In genomic region chr19:47035495-47036232, GRCh38 we compare ENCODE assay signal across 8 cellular contexts. TPM values are rescaled to one million over a fixed set of nuclear protein-coding genes. Genes with fewer than 3 reads are reported as not detected.
A peak's percentile ranks its signal among the peaks of the same experiment; 100 is the strongest.
DNase-seq lines count a peak whose midpoint lies in the region; ATAC-seq and TF ChIP-seq lines count a peak whose summit lies in the region.

No MANE protein-coding gene starts in this region.

- peak overlapping the region; percentile 87 for H3K27ac Mint-ChIP-seq in activated T-helper 2 cell treated with anti-CD3 and anti-CD28 coated beads, Interferon-gamma antibody, Interleukin-2, Interleukin-4, amounts not matched to agents 10 μg/mL and 5 μg/mL and 100 μg/mL, durations not matched to agents 14 hours and 24 hours and 36 hours
- peak overlapping the region; percentile 50 to 60 (median 53) for H3K27ac Mint-ChIP-seq in nephron

- TF ChIP-seq CTCF in LNCAP (IDR thresholded peaks at IDR 0.05), result peak; percentile 65
- peak; percentile 82 for TF ChIP-seq CTCF in fibroblast of pulmonary artery (IDR thresholded peaks at IDR 0.05; ENCODE audit: low read length, missing control alignments)
- TF ChIP-seq CTCF in nephron (IDR thresholded peaks at IDR 0.05; ENCODE audit: unreplicated experiment in 3 of 3), result peak; percentile 94 to 99 (median 98)

- peak; percentile 86 for ATAC-seq in GM21723 (IDR thresholded peaks at IDR 0.05; ENCODE audit: unreplicated experiment)
- peak; percentile 92 for ATAC-seq in stimulated activated naive CD8-positive, alpha-beta T cell treated with anti-CD3 and anti-CD28 coated beads, Interleukin-15, Interleukin-2, amounts not matched to agents 100 U/mL and 50 U/mL, for 24 hours

- no peaks in the 10 kb centered on the region for H3K36me3 Mint-ChIP-seq in activated T-helper 2 cell treated with anti-CD3 and anti-CD28 coated beads, Interferon-gamma antibody, Interleukin-2, Interleukin-4, amounts not matched to agents 10 μg/mL and 5 μg/mL and 100 μg/mL, durations not matched to agents 14 hours and 24 hours and 36 hours (ENCODE audit: low read depth)
- no peaks in the 10 kb centered on the region for H3K36me3 Mint-ChIP-seq in nephron (ENCODE audit: low read depth)

- peak overlapping the region; percentile 83 for H3K4me3 Mint-ChIP-seq in activated T-helper 2 cell treated with anti-CD3 and anti-CD28 coated beads, Interferon-gamma antibody, Interleukin-2, Interleukin-4, amounts not matched to agents 10 μg/mL and 5 μg/mL and 100 μg/mL, durations not matched to agents 14 hours and 24 hours and 36 hours (ENCODE audit: low read depth)
- peak overlapping the region; percentile 84 to 94 (median 88) for H3K4me3 Mint-ChIP-seq in nephron

- H3K4me3 ChIP-seq in fibroblast of pulmonary artery (replicated peaks; ENCODE audit: low read depth, low read length), result peak overlapping the region; percentile 56

- peaks cover 21% of the 10 kb centered on the region for H3K4me1 Mint-ChIP-seq in activated T-helper 2 cell treated with anti-CD3 and anti-CD28 coated beads, Interferon-gamma antibody, Interleukin-2, Interleukin-4, amounts not matched to agents 10 μg/mL and 5 μg/mL and 100 μg/mL, durations not matched to agents 14 hours and 24 hours and 36 hours (ENCODE audit: low read depth)
- H3K4me1 Mint-ChIP-seq in nephron, result peaks cover 15% of the 10 kb centered on the region

- H3K9me3 Mint-ChIP-seq in activated T-helper 2 cell treated with anti-CD3 and anti-CD28 coated beads, Interferon-gamma antibody, Interleukin-2, Interleukin-4, amounts not matched to agents 10 μg/mL and 5 μg/mL and 100 μg/mL, durations not matched to agents 14 hours and 24 hours and 36 hours, result no peaks in the 10 kb centered on the region
- H3K9me3 Mint-ChIP-seq in nephron, result no peaks in the 10 kb centered on the region

- H3K27me3 Mint-ChIP-seq in activated T-helper 2 cell treated with anti-CD3 and anti-CD28 coated beads, Interferon-gamma antibody, Interleukin-2, Interleukin-4, amounts not matched to agents 10 μg/mL and 5 μg/mL and 100 μg/mL, durations not matched to agents 14 hours and 24 hours and 36 hours (ENCODE audit: low read depth), result peaks cover 9% of the 10 kb centered on the region
- peaks cover 24% of the 10 kb centered on the region for H3K27me3 Mint-ChIP-seq in nephron (ENCODE audit: low read depth)

- intact Hi-C loops in activated T-helper 2 cell treated with anti-CD3 and anti-CD28 coated beads, Interferon-gamma antibody, Interleukin-2, Interleukin-4, amounts not matched to agents 10 μg/mL and 5 μg/mL and 100 μg/mL, durations not matched to agents 14 hours and 24 hours and 36 hours (cut with micrococcal nuclease), result loop anchor here (1.0 to 5.0 kb wide), 3 partner anchors 13 to 207 kb away; partner anchors contain the start of gene TMEM160

- DNase-seq in DMS153 treated with DMSO at 0.1 percent for 48 hours (lab: John Stamatoyannopoulos, UW; ENCODE audit: unreplicated experiment), result peak; percentile 82
- DNase-seq in RPMI8226, result peak; percentile 82
- DNase-seq in activated T-helper 2 cell treated with anti-CD3 and anti-CD28 coated beads, Interferon-gamma antibody, Interleukin-2, Interleukin-4, amounts not matched to agents 10 μg/mL and 5 μg/mL and 100 μg/mL, durations not matched to agents 14 hours and 24 hours and 36 hours (ENCODE audit: low spot score), result peak; percentile 94
- DNase-seq in fibroblast of pulmonary artery (ENCODE audit: low read depth), result peak; percentile 80
- peak; percentile 98 for DNase-seq in stimulated activated naive CD8-positive, alpha-beta T cell treated with anti-CD3 and anti-CD28 coated beads, Interleukin-15, Interleukin-2, amounts not matched to agents 100 U/mL and 50 U/mL, for 24 hours

RNA-seq across cellular contexts. Expression of gene TMEM160, which starts 12.8 kb away (rescaled TPM):
- total RNA-seq in activated T-helper 2 cell treated with anti-CD3 and anti-CD28 coated beads, Interferon-gamma antibody, Interleukin-2, Interleukin-4, amounts not matched to agents 10 μg/mL and 5 μg/mL and 100 μg/mL, durations not matched to agents 14 hours and 24 hours and 36 hours, result 48.0 and 49.1 TPM in 2 replicates

RNA-seq across cellular contexts. Expression of gene NPAS1, which starts 16.0 kb away (rescaled TPM):
- total RNA-seq in activated T-helper 2 cell treated with anti-CD3 and anti-CD28 coated beads, Interferon-gamma antibody, Interleukin-2, Interleukin-4, amounts not matched to agents 10 μg/mL and 5 μg/mL and 100 μg/mL, durations not matched to agents 14 hours and 24 hours and 36 hours, result 0.25 TPM in 1 of 2 replicates, not detected in the other

Comparison
In these comparisons a context has a peak if more than half of its experiments do, and no peak if none do; other contexts are left out.
1. Peak in every context shown above with its lines: DNase-seq, ATAC-seq and H3K4me3 ChIP-seq.